ENCODE assay signal across 27 cellular contexts in genomic region chr16:56012479-56012811, GRCh38.
"Had no signal": no experiment of that assay in that cellular context is flagged by ENCODE, and none has a peak within 500 bp of the region (broad histone marks: within the 10 kb centered on the region; RNA-seq: fewer than 3 reads in every experiment).

No MANE protein-coding gene starts in this region.

- H3K36me3 Mint-ChIP-seq: mesothelial cell of epicardium, naive B cell had no signal

- H3K4me3 ChIP-seq: colonic mucosa, esophagus squamous epithelium, gastrocnemius medialis, heart right ventricle, left lung, lower lobe of right lung, mucosa of descending colon had no signal

- H3K4me1 ChIP-seq: colonic mucosa, esophagus squamous epithelium, gastrocnemius medialis, heart right ventricle, left lung, lower lobe of right lung had no signal

- H3K27ac ChIP-seq: colonic mucosa, epithelial cell of prostate, esophagus squamous epithelium, gastrocnemius medialis, heart right ventricle, left lung, lower lobe of right lung had no signal

- H3K27me3 ChIP-seq: colonic mucosa, gastrocnemius medialis, left lung had no signal

- H3K36me3 ChIP-seq: colonic mucosa, esophagus squamous epithelium, gastrocnemius medialis, heart right ventricle, left lung, lower lobe of right lung had no signal

- H3K9me3 Mint-ChIP-seq: dendritic cell treated with granulocyte-macrophage colony-stimulating factor and Interleukin-4, amounts not matched to agents 40 ng/mL and 50 ng/mL, for 4 days; effector memory CD8-positive, alpha-beta T cell; endodermal cell; mesothelial cell of epicardium had no signal

- H3K9me3 ChIP-seq: colonic mucosa, esophagus squamous epithelium, gastrocnemius medialis, heart right ventricle, left lung, lower lobe of right lung, mucosa of descending colon had no signal

- H3K27ac Mint-ChIP-seq: dendritic cell treated with granulocyte-macrophage colony-stimulating factor and Interleukin-4, amounts not matched to agents 40 ng/mL and 50 ng/mL, for 4 days; effector memory CD8-positive, alpha-beta T cell; endodermal cell; mesothelial cell of epicardium had no signal

- FAIRE-seq: endometrium, islet of Langerhans, keratinocyte had no signal

- H3K4me3 Mint-ChIP-seq: dendritic cell treated with granulocyte-macrophage colony-stimulating factor and Interleukin-4, amounts not matched to agents 40 ng/mL and 50 ng/mL, for 4 days; effector memory CD8-positive, alpha-beta T cell; endodermal cell; mesothelial cell of epicardium; naive B cell had no signal

- ATAC-seq: effector memory CD8-positive, alpha-beta T cell; esophagus mucosa; gastrocnemius medialis; heart right ventricle; left lung; left ventricle myocardium superior; lower lobe of right lung; mucosa of descending colon had no signal

- H3K4me1 Mint-ChIP-seq: mesothelial cell of epicardium had no signal

- DNase-seq: colonic mucosa; cortex of kidney; effector CD8-positive, alpha-beta T cell; effector memory CD8-positive, alpha-beta T cell; endodermal cell; erythroblast; esophagus squamous epithelium; foreskin fibroblast; foreskin melanocyte; gastrocnemius medialis; glutamatergic neuron; head of caudate nucleus; heart right ventricle; hippocampal formation; left lung; left ventricle myocardium superior; lower lobe of right lung; mesenchymal stem cell; mucosa of descending colon; naive B cell had no signal

- H3K27me3 Mint-ChIP-seq: dendritic cell treated with granulocyte-macrophage colony-stimulating factor and Interleukin-4, amounts not matched to agents 40 ng/mL and 50 ng/mL, for 4 days had no signal
